In genomic region chr3:144097144-144097543, GRCh38 we compare ENCODE assay signal across 12 cellular contexts.
"Had no signal": no experiment of that assay in that cellular context is flagged by ENCODE, and none has a peak within 500 bp of the region (broad histone marks: within the 10 kb centered on the region; RNA-seq: fewer than 3 reads in every experiment).

No MANE protein-coding gene starts in this region.

- ATAC-seq: activated naive CD4-positive, alpha-beta T cell treated with anti-CD3 and anti-CD28 coated beads, Interleukin-2, amount 50 U/mL, for 72 hours; activated T-cell treated with anti-CD3 and anti-CD28 coated beads, Interleukin-2, amount 50 U/mL, for 72 hours; left lobe of liver; sciatic nerve; stimulated activated naive CD8-positive, alpha-beta T cell treated with anti-CD3 and anti-CD28 coated beads, Interleukin-15, amount 100 ng/mL, for 72 hours had no signal

- H3K4me3 Mint-ChIP-seq: activated CD4-positive, alpha-beta T cell treated with anti-CD3 and anti-CD28 coated beads, Interleukin-2, amount 10 ng/mL, durations not matched to agents 7 days and 5 days; activated T-cell treated with anti-CD3 and anti-CD28 coated beads, Interleukin-2, amount 50 U/mL, for 72 hours; stimulated activated naive CD8-positive, alpha-beta T cell treated with anti-CD3 and anti-CD28 coated beads, Interleukin-15, amount 100 ng/mL, for 72 hours; type B pancreatic cell had no signal

- H3K27me3 Mint-ChIP-seq: activated CD4-positive, alpha-beta T cell treated with anti-CD3 and anti-CD28 coated beads, Interleukin-2, amount 10 ng/mL, durations not matched to agents 7 days and 5 days; stimulated activated naive CD8-positive, alpha-beta T cell treated with anti-CD3 and anti-CD28 coated beads, Interleukin-15, amount 100 ng/mL, for 72 hours; type B pancreatic cell had no signal

- H3K9me3 Mint-ChIP-seq: activated CD4-positive, alpha-beta T cell treated with anti-CD3 and anti-CD28 coated beads, Interleukin-2, amount 10 ng/mL, durations not matched to agents 7 days and 5 days; activated naive CD4-positive, alpha-beta T cell treated with anti-CD3 and anti-CD28 coated beads, Interleukin-2, amount 50 U/mL, for 72 hours; activated T-cell treated with anti-CD3 and anti-CD28 coated beads, Interleukin-2, amount 50 U/mL, for 72 hours; stimulated activated naive CD8-positive, alpha-beta T cell treated with anti-CD3 and anti-CD28 coated beads, Interleukin-15, amount 100 ng/mL, for 72 hours had no signal

- H3K27ac Mint-ChIP-seq: activated CD4-positive, alpha-beta T cell treated with anti-CD3 and anti-CD28 coated beads, Interleukin-2, amount 10 ng/mL, durations not matched to agents 7 days and 5 days; activated naive CD4-positive, alpha-beta T cell treated with anti-CD3 and anti-CD28 coated beads, Interleukin-2, amount 50 U/mL, for 72 hours; activated T-cell treated with anti-CD3 and anti-CD28 coated beads, Interleukin-2, amount 50 U/mL, for 72 hours; stimulated activated naive CD8-positive, alpha-beta T cell treated with anti-CD3 and anti-CD28 coated beads, Interleukin-15, amount 100 ng/mL, for 72 hours; type B pancreatic cell had no signal

- H3K36me3 Mint-ChIP-seq: activated naive CD4-positive, alpha-beta T cell treated with anti-CD3 and anti-CD28 coated beads, Interleukin-2, amount 50 U/mL, for 72 hours; type B pancreatic cell had no signal

- H3K4me1 Mint-ChIP-seq: activated CD4-positive, alpha-beta T cell treated with anti-CD3 and anti-CD28 coated beads, Interleukin-2, amount 10 ng/mL, durations not matched to agents 7 days and 5 days; stimulated activated naive CD8-positive, alpha-beta T cell treated with anti-CD3 and anti-CD28 coated beads, Interleukin-15, amount 100 ng/mL, for 72 hours had no signal

- DNase-seq: activated CD4-positive, alpha-beta T cell treated with anti-CD3 and anti-CD28 coated beads, Interleukin-2, amount 10 ng/mL, durations not matched to agents 7 days and 5 days; activated CD4-positive, CD25-positive, alpha-beta regulatory T cell; activated CD8-positive, alpha-beta memory T cell treated with anti-CD3 and anti-CD28 coated beads, Interleukin-2, amount 50 U/mL, for 48 hours; activated gamma-delta T cell; activated T-cell treated with anti-CD3 and anti-CD28 coated beads, Interleukin-2, amount 50 U/mL, for 72 hours; islet precursor cell; midbrain; stimulated activated naive CD8-positive, alpha-beta T cell treated with anti-CD3 and anti-CD28 coated beads, Interleukin-15, amount 100 ng/mL, for 72 hours had no signal
